In genomic region chr5:143880178-143880577, GRCh38 we compare ENCODE assay signal across 17 cellular contexts.
DNase-seq lines count a peak whose midpoint lies in the region; ATAC-seq and TF ChIP-seq lines count a peak whose summit lies in the region.
"Had no signal": no experiment of that assay in that cellular context is flagged by ENCODE, and none has a peak within 500 bp of the region (broad histone marks: within the 10 kb centered on the region; RNA-seq: fewer than 3 reads in every experiment).

No MANE protein-coding gene starts in this region.

- peaks cover 8% of the 10 kb centered on the region; the same call in 1 of the 2 replicates for H3K4me1 ChIP-seq in GM23338 (ENCODE audit: insufficient read depth)
- H3K4me1 ChIP-seq in mesenchymal stem cell (ENCODE audit: control insufficient read depth, insufficient read depth, low read depth, low read length): peaks cover 3% of the 10 kb centered on the region
- H3K4me1 ChIP-seq: Caco-2 had no signal

- H3K4me1 Mint-ChIP-seq in GM23338: no peaks in the 10 kb centered on the region; the same call in 2 of the 3 replicates

- in situ Hi-C loops in astrocyte of the spinal cord (cut with HindIII; ENCODE audit: low sequenced_read_pairs): no loop called here

- H3K9me2 ChIP-seq in GM23338 (ENCODE audit: insufficient read depth): peaks cover 20% of the 10 kb centered on the region

- 70% methylated on average over 5 of the region's 6 CpGs for WGBS in mesenchymal stem cell

- H3K27me3 Mint-ChIP-seq in GM23338 (ENCODE audit: insufficient read depth, low read depth, poor library complexity): peaks cover 2% of the 10 kb centered on the region

- H3K27ac ChIP-seq in GM23338 (ENCODE audit: low read depth): no peak overlapping the region
- no peak overlapping the region for H3K27ac ChIP-seq in mesenchymal stem cell (ENCODE audit: low read length, poor library complexity, severe bottlenecking)
- H3K27ac ChIP-seq: GM23248, RWPE1 had no signal

- H3K27ac Mint-ChIP-seq in GM23338: no peak overlapping the region

- DNase-seq in GM23338 (ENCODE audit: low spot score) (no peak), M059J (ENCODE audit: low read depth) (peak; percentile 56), astrocyte of the spinal cord (ENCODE audit: low read depth, low spot score) (peak; percentile 20), mesenchymal stem cell (peak; percentile 42), GM19240 (ENCODE audit: insufficient read length, low spot score) (no peak), NCI-H748 (lab: John Stamatoyannopoulos, UW; ENCODE audit: unreplicated experiment) (no peak), T-helper 9 cell (no peak)
- no peak for DNase-seq in activated naive CD4-positive, alpha-beta T cell treated with anti-CD3 and anti-CD28 coated beads, Interleukin-2, amount 50 U/mL, for 16 hours
- DNase-seq: ACHN, AML-193, Caco-2, GM23248, KG1, NCI-H1048, NCI-H1436 treated with DMSO at 0.1 percent for 48 hours, NCI-H2081 had no signal

- no peaks in the 10 kb centered on the region for H3F3A ChIP-seq in GM23338 (replicated peaks; ENCODE audit: low read depth)

- no peak for ATAC-seq in GM23338

- no peak overlapping the region for H3K4me2 ChIP-seq in GM23338
- H3K4me2 ChIP-seq in mesenchymal stem cell (ENCODE audit: low read length, poor library complexity, severe bottlenecking): no peak overlapping the region

- H3K36me3 ChIP-seq in GM23338 (ENCODE audit: insufficient read depth) (no peaks in the 10 kb centered on the region), mesenchymal stem cell (ENCODE audit: control insufficient read depth in 1 of 2, insufficient read depth in 2 of 2, low read depth in 1 of 2, low read length in 2 of 2) (no peaks in the 10 kb centered on the region)

- H2AK5ac ChIP-seq in mesenchymal stem cell (ENCODE audit: low read length, severe bottlenecking): no peak overlapping the region

- no peak overlapping the region for H3K9ac ChIP-seq in mesenchymal stem cell (ENCODE audit: low read length)
- H3K9ac ChIP-seq: GM23248 had no signal

- H3K4me3 ChIP-seq in GM23338 (no peak overlapping the region), astrocyte of the spinal cord (ENCODE audit: low read depth, low read length) (no peak overlapping the region), mesenchymal stem cell (ENCODE audit: insufficient read depth in 1 of 2, low read depth in 1 of 2, low read length in 2 of 2) (no peak overlapping the region)
- H3K4me3 ChIP-seq: GM23248 had no signal

- H2BK5ac ChIP-seq in mesenchymal stem cell (ENCODE audit: low read depth, low read length, poor library complexity, severe bottlenecking): no peak overlapping the region

- H3K79me2 ChIP-seq in GM23338 (replicated peaks; ENCODE audit: insufficient read depth): no peaks in the 10 kb centered on the region

- no peak overlapping the region for H3K18ac ChIP-seq in mesenchymal stem cell (ENCODE audit: low read depth in 1 of 2, low read length in 2 of 2)

- H3K27me3 ChIP-seq in GM23338 (ENCODE audit: insufficient read depth) (no peaks in the 10 kb centered on the region), mesenchymal stem cell (ENCODE audit: control insufficient read depth in 1 of 2, insufficient read depth in 1 of 2, low read length in 2 of 2) (no peaks in the 10 kb centered on the region)

- no peak overlapping the region for H3K4me3 Mint-ChIP-seq in GM23338

- TF ChIP-seq CTCF in GM23338 (conservative IDR thresholded peaks at IDR 0.05; ENCODE audit: low read depth in 2 of 2) (no peak), astrocyte of the spinal cord (IDR thresholded peaks at IDR 0.05; ENCODE audit: low read depth, low read length) (no peak)

- H4K91ac ChIP-seq in mesenchymal stem cell (ENCODE audit: low read length): no peak overlapping the region

- H3K4ac ChIP-seq in mesenchymal stem cell (ENCODE audit: low read depth in 1 of 2, low read length in 2 of 2): no peak overlapping the region

- H4K8ac ChIP-seq in mesenchymal stem cell (ENCODE audit: low read length): no peak overlapping the region

- no peaks in the 10 kb centered on the region for H3K9me3 ChIP-seq in mesenchymal stem cell (ENCODE audit: control insufficient read depth, low read length)
- H3K9me3 ChIP-seq: Caco-2 had no signal

- no peak overlapping the region for H3K14ac ChIP-seq in mesenchymal stem cell (ENCODE audit: low read length in 2 of 2)

- no peak overlapping the region for H3K23ac ChIP-seq in mesenchymal stem cell (ENCODE audit: low read length in 2 of 2)

- no peaks in the 10 kb centered on the region for H3K36me3 Mint-ChIP-seq in GM23338 (ENCODE audit: low read depth)

- H2BK120ac ChIP-seq in mesenchymal stem cell (ENCODE audit: low read depth, low read length): no peak overlapping the region

- no peaks in the 10 kb centered on the region for H3K9me3 Mint-ChIP-seq in GM23338

- H3K79me1 ChIP-seq in mesenchymal stem cell (replicated peaks; ENCODE audit: low read length, poor library complexity, severe bottlenecking): no peaks in the 10 kb centered on the region

- H2BK12ac ChIP-seq in mesenchymal stem cell (ENCODE audit: low read length in 2 of 2): peak overlapping the region in 1 of 2 experiments; percentile 2

- no peak overlapping the region for H2BK15ac ChIP-seq in mesenchymal stem cell (ENCODE audit: low read depth, poor library complexity, severe bottlenecking)

- no peaks in the 10 kb centered on the region for H4K20me1 ChIP-seq in GM23338 (replicated peaks; ENCODE audit: insufficient read depth)

- peak overlapping the region; percentile 18; the same call in 1 of the 2 replicates for H2AFZ ChIP-seq in GM23338
- no peak overlapping the region for H2AFZ ChIP-seq in mesenchymal stem cell (ENCODE audit: low read depth, low read length)
- H2AFZ ChIP-seq: GM23248 had no signal

TF ChIP-seq in GM23338, 12 proteins besides CTCF, POLR2A, EP300 and RAD21:
- TF ChIP-seq NANOG (IDR thresholded peaks at IDR 0.05; ENCODE audit: borderline replicate concordance) (no peak), CREB1 (CRISPR knock-in tag; IDR thresholded peaks at IDR 0.05; ENCODE audit: low read depth) (no peak), STAT1 (IDR thresholded peaks at IDR 0.05; ENCODE audit: unreplicated experiment) (no peak), JUNB (IDR thresholded peaks at IDR 0.05; ENCODE audit: unreplicated experiment) (no peak), ZNF114 (CRISPR knock-in tag; IDR thresholded peaks at IDR 0.05) (no peak)
- TF ChIP-seq, protein P1, sequence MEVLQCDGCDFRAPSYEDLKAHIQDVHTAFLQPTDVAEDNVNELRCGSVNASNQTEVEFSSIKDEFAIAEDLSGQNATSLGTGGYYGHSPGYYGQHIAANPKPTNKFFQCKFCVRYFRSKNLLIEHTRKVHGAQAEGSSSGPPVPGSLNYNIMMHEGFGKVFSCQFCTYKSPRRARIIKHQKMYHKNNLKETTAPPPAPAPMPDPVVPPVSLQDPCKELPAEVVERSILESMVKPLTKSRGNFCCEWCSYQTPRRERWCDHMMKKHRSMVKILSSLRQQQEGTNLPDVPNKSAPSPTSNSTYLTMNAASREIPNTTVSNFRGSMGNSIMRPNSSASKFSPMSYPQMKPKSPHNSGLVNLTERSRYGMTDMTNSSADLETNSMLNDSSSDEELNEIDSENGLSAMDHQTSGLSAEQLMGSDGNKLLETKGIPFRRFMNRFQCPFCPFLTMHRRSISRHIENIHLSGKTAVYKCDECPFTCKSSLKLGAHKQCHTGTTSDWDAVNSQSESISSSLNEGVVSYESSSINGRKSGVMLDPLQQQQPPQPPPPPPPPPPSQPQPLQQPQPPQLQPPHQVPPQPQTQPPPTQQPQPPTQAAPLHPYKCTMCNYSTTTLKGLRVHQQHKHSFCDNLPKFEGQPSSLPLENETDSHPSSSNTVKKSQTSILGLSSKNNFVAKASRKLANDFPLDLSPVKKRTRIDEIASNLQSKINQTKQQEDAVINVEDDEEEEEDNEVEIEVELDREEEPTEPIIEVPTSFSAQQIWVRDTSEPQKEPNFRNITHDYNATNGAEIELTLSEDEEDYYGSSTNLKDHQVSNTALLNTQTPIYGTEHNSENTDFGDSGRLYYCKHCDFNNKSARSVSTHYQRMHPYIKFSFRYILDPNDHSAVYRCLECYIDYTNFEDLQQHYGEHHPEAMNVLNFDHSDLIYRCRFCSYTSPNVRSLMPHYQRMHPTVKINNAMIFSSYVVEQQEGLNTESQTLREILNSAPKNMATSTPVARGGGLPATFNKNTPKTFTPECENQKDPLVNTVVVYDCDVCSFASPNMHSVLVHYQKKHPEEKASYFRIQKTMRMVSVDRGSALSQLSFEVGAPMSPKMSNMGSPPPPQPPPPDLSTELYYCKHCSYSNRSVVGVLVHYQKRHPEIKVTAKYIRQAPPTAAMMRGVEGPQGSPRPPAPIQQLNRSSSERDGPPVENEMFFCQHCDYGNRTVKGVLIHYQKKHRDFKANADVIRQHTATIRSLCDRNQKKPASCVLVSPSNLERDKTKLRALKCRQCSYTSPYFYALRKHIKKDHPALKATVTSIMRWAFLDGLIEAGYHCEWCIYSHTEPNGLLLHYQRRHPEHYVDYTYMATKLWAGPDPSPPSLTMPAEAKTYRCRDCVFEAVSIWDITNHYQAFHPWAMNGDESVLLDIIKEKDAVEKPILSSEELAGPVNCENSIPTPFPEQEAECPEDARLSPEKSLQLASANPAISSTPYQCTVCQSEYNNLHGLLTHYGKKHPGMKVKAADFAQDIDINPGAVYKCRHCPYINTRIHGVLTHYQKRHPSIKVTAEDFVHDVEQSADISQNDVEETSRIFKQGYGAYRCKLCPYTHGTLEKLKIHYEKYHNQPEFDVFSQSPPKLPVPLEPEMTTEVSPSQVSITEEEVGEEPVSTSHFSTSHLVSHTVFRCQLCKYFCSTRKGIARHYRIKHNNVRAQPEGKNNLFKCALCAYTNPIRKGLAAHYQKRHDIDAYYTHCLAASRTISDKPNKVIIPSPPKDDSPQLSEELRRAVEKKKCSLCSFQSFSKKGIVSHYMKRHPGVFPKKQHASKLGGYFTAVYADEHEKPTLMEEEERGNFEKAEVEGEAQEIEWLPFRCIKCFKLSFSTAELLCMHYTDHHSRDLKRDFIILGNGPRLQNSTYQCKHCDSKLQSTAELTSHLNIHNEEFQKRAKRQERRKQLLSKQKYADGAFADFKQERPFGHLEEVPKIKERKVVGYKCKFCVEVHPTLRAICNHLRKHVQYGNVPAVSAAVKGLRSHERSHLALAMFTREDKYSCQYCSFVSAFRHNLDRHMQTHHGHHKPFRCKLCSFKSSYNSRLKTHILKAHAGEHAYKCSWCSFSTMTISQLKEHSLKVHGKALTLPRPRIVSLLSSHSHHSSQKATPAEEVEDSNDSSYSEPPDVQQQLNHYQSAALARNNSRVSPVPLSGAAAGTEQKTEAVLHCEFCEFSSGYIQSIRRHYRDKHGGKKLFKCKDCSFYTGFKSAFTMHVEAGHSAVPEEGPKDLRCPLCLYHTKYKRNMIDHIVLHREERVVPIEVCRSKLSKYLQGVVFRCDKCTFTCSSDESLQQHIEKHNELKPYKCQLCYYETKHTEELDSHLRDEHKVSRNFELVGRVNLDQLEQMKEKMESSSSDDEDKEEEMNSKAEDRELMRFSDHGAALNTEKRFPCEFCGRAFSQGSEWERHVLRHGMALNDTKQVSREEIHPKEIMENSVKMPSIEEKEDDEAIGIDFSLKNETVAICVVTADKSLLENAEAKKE (CRISPR knock-in tag; IDR thresholded peaks at IDR 0.05): no peak

Comparison
In these comparisons a context has a peak if more than half of its experiments do, and no peak if none do; other contexts are left out.
1. DNase-seq: peak in M059J (single experiment), astrocyte of the spinal cord (single experiment) and mesenchymal stem cell (single experiment); none in GM23338 (single experiment), GM19240 (single experiment), NCI-H748 (single experiment), activated naive CD4-positive, alpha-beta T cell treated with anti-CD3 and anti-CD28 coated beads, Interleukin-2, amount 50 U/mL, for 16 hours (single experiment) and T-helper 9 cell (single experiment).